8 cellular contexts compared by ENCODE assay signal in the genomic region with DNA sequence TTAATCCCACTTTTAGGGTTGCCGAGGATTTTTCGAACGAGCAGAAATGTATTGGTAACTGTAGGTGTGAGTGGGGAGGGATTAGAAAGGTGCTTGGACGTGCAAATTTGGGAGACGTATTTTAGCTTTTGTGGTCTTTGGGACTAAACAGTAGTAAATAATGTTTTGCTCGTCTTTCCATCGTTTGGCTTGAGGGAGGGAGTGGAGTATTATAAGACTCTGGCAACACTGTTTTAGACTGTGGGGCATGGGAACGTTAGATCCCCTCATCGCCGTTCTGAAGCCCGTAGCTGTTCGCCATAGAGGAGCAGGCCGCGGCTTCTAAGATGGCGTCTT. TPM values are rescaled to one million over a fixed set of nuclear protein-coding genes. Genes with fewer than 3 reads are reported as not detected.
DNase-seq lines count a peak whose midpoint lies in the region; ATAC-seq and TF ChIP-seq lines count a peak whose summit lies in the region.

No MANE protein-coding gene starts in this region.

- peaks cover 63% of the 10 kb centered on the region for H3K36me3 Mint-ChIP-seq in activated T-helper 2 cell treated with anti-CD3 and anti-CD28 coated beads, Interferon-gamma antibody, Interleukin-2, Interleukin-4, amounts not matched to agents 10 μg/mL and 5 μg/mL and 100 μg/mL, durations not matched to agents 14 hours and 24 hours and 36 hours (ENCODE audit: low read depth)

- H3K27me3 Mint-ChIP-seq in activated T-helper 2 cell treated with anti-CD3 and anti-CD28 coated beads, Interferon-gamma antibody, Interleukin-2, Interleukin-4, amounts not matched to agents 10 μg/mL and 5 μg/mL and 100 μg/mL, durations not matched to agents 14 hours and 24 hours and 36 hours (ENCODE audit: low read depth), result no peaks in the 10 kb centered on the region

- H3K9me3 ChIP-seq in iPS-18c (ENCODE audit: control insufficient read depth, insufficient read depth, low read length) (no peaks in the 10 kb centered on the region), stomach (no peaks in the 10 kb centered on the region)

- H3K4me1 Mint-ChIP-seq in activated T-helper 2 cell treated with anti-CD3 and anti-CD28 coated beads, Interferon-gamma antibody, Interleukin-2, Interleukin-4, amounts not matched to agents 10 μg/mL and 5 μg/mL and 100 μg/mL, durations not matched to agents 14 hours and 24 hours and 36 hours (ENCODE audit: low read depth), result peaks cover 26% of the 10 kb centered on the region

- TF ChIP-seq CTCF in HL-60 (IDR thresholded peaks at IDR 0.05; ENCODE audit: insufficient read depth, low read length), result no peak
- peak in 1 of 7 experiments; percentile 3 for TF ChIP-seq CTCF in stomach (IDR thresholded peaks at IDR 0.05)

- H3K27me3 ChIP-seq in HL-60 (ENCODE audit: insufficient read depth, poor library complexity, severe bottlenecking), result no peaks in the 10 kb centered on the region
- H3K27me3 ChIP-seq in stomach, result no peaks in the 10 kb centered on the region

- peak overlapping the region; percentile 94 for H3K4me3 Mint-ChIP-seq in activated T-helper 2 cell treated with anti-CD3 and anti-CD28 coated beads, Interferon-gamma antibody, Interleukin-2, Interleukin-4, amounts not matched to agents 10 μg/mL and 5 μg/mL and 100 μg/mL, durations not matched to agents 14 hours and 24 hours and 36 hours (ENCODE audit: low read depth)

- TF ChIP-seq EP300 in stomach (IDR thresholded peaks at IDR 0.05), result no peak

- H3K36me3 ChIP-seq in stomach, result peaks cover 32 to 41% (median 37%) of the 10 kb centered on the region in 4 donors

- H3K27ac Mint-ChIP-seq in activated T-helper 2 cell treated with anti-CD3 and anti-CD28 coated beads, Interferon-gamma antibody, Interleukin-2, Interleukin-4, amounts not matched to agents 10 μg/mL and 5 μg/mL and 100 μg/mL, durations not matched to agents 14 hours and 24 hours and 36 hours, result peak overlapping the region; percentile 98

- H3K4me3 ChIP-seq in HL-60 (replicated peaks; ENCODE audit: insufficient read depth, low read length) (peak overlapping the region; percentile 68), iPS-18c (ENCODE audit: insufficient read depth, low read depth, low read length) (peak overlapping the region; percentile 99), stomach (peak overlapping the region; percentile 73 to 99 (median 88))

- ATAC-seq in sciatic nerve, result no peak

- peaks cover 32 to 37% (median 34%) of the 10 kb centered on the region in 4 donors for H3K4me1 ChIP-seq in stomach

- WGBS in stomach, 5 donors, result 0 to 1% (median 0%) methylated on average over 15 of the region's 15 CpGs

- intact Hi-C loops in activated T-helper 2 cell treated with anti-CD3 and anti-CD28 coated beads, Interferon-gamma antibody, Interleukin-2, Interleukin-4, amounts not matched to agents 10 μg/mL and 5 μg/mL and 100 μg/mL, durations not matched to agents 14 hours and 24 hours and 36 hours (cut with micrococcal nuclease), result loop anchor here (2.0 to 5.0 kb wide), 8 partner anchors 76 to 794 kb away; partner anchors contain the start of genes AGPAT1, PHF1, PSMB8 and RNF5
- intact Hi-C loops in stomach (cut with DNase I; ENCODE audit: low total_unique reads), result no loop called here
- intact Hi-C loops in sciatic nerve (cut with DNase I), result no loop called here

- no peak for TF ChIP-seq POLR2A in stomach (IDR thresholded peaks at IDR 0.05)

- H3K9me3 Mint-ChIP-seq in activated T-helper 2 cell treated with anti-CD3 and anti-CD28 coated beads, Interferon-gamma antibody, Interleukin-2, Interleukin-4, amounts not matched to agents 10 μg/mL and 5 μg/mL and 100 μg/mL, durations not matched to agents 14 hours and 24 hours and 36 hours, result no peaks in the 10 kb centered on the region

- H3K27ac ChIP-seq in HL-60 (replicated peaks) (peak overlapping the region; percentile 99), stomach (peak overlapping the region; percentile 93 to 100 (median 99))

- DNase-seq in HL-60 (ENCODE audit: low read depth in 1 of 2, low spot score in 1 of 2) (no peak), stomach (no peak), sciatic nerve (ENCODE audit: low spot score) (no peak), epidermal melanocyte (ENCODE audit: insufficient read length, low spot score) (no peak), NCI-H2171 treated with DMSO at 0.1 percent for 48 hours (lab: John Stamatoyannopoulos, UW) (no peak), NCI-H748 (lab: John Stamatoyannopoulos, UW; ENCODE audit: unreplicated experiment) (no peak)
- DNase-seq in activated T-helper 2 cell treated with anti-CD3 and anti-CD28 coated beads, Interferon-gamma antibody, Interleukin-2, Interleukin-4, amounts not matched to agents 10 μg/mL and 5 μg/mL and 100 μg/mL, durations not matched to agents 14 hours and 24 hours and 36 hours (ENCODE audit: low spot score), result no peak

RNA-seq across cellular contexts. Expression of gene BRD2, which starts 2.8 kb away (rescaled TPM):
- total RNA-seq in activated T-helper 2 cell treated with anti-CD3 and anti-CD28 coated beads, Interferon-gamma antibody, Interleukin-2, Interleukin-4, amounts not matched to agents 10 μg/mL and 5 μg/mL and 100 μg/mL, durations not matched to agents 14 hours and 24 hours and 36 hours, result 295 and 306 TPM in 2 replicates
- total RNA-seq in stomach, result 100 to 1,000 TPM; 111 to 538 (median 190) TPM
- polyA plus RNA-seq in stomach, result 10 to 100 TPM; 70.7 to 78.7 (median 74.4) TPM
- total RNA-seq in sciatic nerve, result 188 TPM

RNA-seq across cellular contexts. Expression of gene HLA-DMA, which starts 18.3 kb away (rescaled TPM):
- total RNA-seq in activated T-helper 2 cell treated with anti-CD3 and anti-CD28 coated beads, Interferon-gamma antibody, Interleukin-2, Interleukin-4, amounts not matched to agents 10 μg/mL and 5 μg/mL and 100 μg/mL, durations not matched to agents 14 hours and 24 hours and 36 hours, result 15.9 and 19.0 TPM in 2 replicates
- total RNA-seq in stomach (100 to 1,000 TPM in 1 of 5 donors, 10 to 100 TPM in 2, 1 to 10 TPM in 1, under 1 TPM in 1; 0.87 to 129 (median 34.4) TPM), sciatic nerve (70.1 TPM)
- 10 to 100 TPM; 15.1 to 93.2 (median 30.0) TPM for polyA plus RNA-seq in stomach

RNA-seq across cellular contexts. Expression of gene HLA-DMB, which starts 30.4 kb away (rescaled TPM):
- total RNA-seq in activated T-helper 2 cell treated with anti-CD3 and anti-CD28 coated beads, Interferon-gamma antibody, Interleukin-2, Interleukin-4, amounts not matched to agents 10 μg/mL and 5 μg/mL and 100 μg/mL, durations not matched to agents 14 hours and 24 hours and 36 hours, result 1.3 and 1.4 TPM in 2 replicates
- total RNA-seq in stomach (10 to 100 TPM in 2 of 5 donors, 1 to 10 TPM in 2, not detected in 1; 7.6 to 27.1 (median 13.4) TPM), sciatic nerve (46.9 TPM)
- 10 to 100 TPM in 2 of 3 donors, 1 to 10 TPM in 1; 8.1 to 25.3 (median 11.8) TPM for polyA plus RNA-seq in stomach

RNA-seq across cellular contexts. Expression of gene HLA-DOA, which starts 38.2 kb away (rescaled TPM):
- total RNA-seq in activated T-helper 2 cell treated with anti-CD3 and anti-CD28 coated beads, Interferon-gamma antibody, Interleukin-2, Interleukin-4, amounts not matched to agents 10 μg/mL and 5 μg/mL and 100 μg/mL, durations not matched to agents 14 hours and 24 hours and 36 hours, result 0.28 and 0.37 TPM in 2 replicates
- 1 to 10 TPM in 2 of 5 donors, under 1 TPM in 2, not detected in 1; 0.45 to 3.9 (median 1.9) TPM for total RNA-seq in stomach
- polyA plus RNA-seq in stomach, result 1 to 10 TPM in 1 of 3 donors, under 1 TPM in 2; 0.62 to 2.1 (median 0.92) TPM
- 9.7 TPM for total RNA-seq in sciatic nerve
